9 cellular contexts compared by ENCODE assay signal in the genomic region with DNA sequence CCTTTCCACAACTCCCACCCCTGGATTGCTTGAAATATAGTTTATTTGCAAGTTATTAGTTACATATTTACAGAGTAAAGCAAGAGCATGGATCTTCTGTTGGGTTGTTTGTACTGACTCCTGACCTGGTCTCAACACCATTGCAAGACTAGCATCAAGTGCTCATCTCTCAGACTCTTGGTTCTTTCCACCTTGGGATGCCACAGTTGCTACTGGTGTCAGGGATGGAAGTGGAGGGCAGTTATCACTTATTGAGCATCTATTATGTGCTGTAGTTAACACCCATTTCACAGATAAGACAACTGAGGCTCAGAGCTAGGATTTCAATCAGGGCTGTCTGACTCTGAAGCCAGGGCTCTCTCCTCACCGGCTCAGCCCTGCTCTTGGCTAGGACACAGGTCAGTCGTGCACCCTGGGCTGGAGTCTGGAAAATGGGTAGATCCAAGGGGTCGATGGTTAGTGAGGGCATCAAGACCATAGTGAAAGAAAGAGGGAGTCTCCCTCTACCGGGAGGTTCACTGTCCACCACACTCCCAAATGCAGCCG. TPM values are rescaled to one million over a fixed set of nuclear protein-coding genes. Genes with fewer than 3 reads are reported as not detected.
DNase-seq lines count a peak whose midpoint lies in the region; ATAC-seq, FAIRE-seq and TF ChIP-seq lines count a peak whose summit lies in the region.
"Had no signal": no experiment of that assay in that cellular context is flagged by ENCODE, and none has a peak within 500 bp of the region (broad histone marks: within the 10 kb centered on the region; RNA-seq: fewer than 3 reads in every experiment).

No MANE protein-coding gene starts in this region.

- peak overlapping the region; percentile 74 to 83 (median 79) for H3K4me3 Mint-ChIP-seq in nephron
- H3K4me3 Mint-ChIP-seq in T-helper 17 cell: no peak overlapping the region

- DNase-seq in AG10803 (ENCODE audit: low read depth): peak; percentile 25
- DNase-seq in H1 (ENCODE audit: low read depth in 1 of 2, low spot score in 2 of 2): no peak
- DNase-seq in T-helper 17 cell: no peak
- no peak for DNase-seq in amniotic stem cell (lab: John Stamatoyannopoulos, UW)
- DNase-seq: central memory CD4-positive, alpha-beta T cell had no signal

- H4K8ac ChIP-seq in H1 (ENCODE audit: extremely low read depth, insufficient read depth, low read length): no peak overlapping the region; the same call in 1 of the 2 replicates

- H3K4me1 ChIP-seq in Loucy (ENCODE audit: insufficient read depth, low read length, poor library complexity, severe bottlenecking) (peaks cover 8% of the 10 kb centered on the region), H1 (replicated peaks in 1 of 4; ENCODE audit: control insufficient read depth in 3 of 4, insufficient read depth in 4 of 4, low read length in 3 of 4) (peaks cover 3 to 11% (median 3%) of the 10 kb centered on the region in 4 experiments; a peak in 6 of 7 replicates)

- no peak for FAIRE-seq in H1 (lab: Jason Lieb, UNC)

- H3K36me3 ChIP-seq in Loucy (ENCODE audit: insufficient read depth, low read length) (no peaks in the 10 kb centered on the region), H1 (ENCODE audit: control insufficient read depth in 2 of 4, insufficient read depth in 4 of 4, low read length in 3 of 4) (no peaks in the 10 kb centered on the region)

- H3K36me3 Mint-ChIP-seq in nephron (ENCODE audit: low read depth) (no peaks in the 10 kb centered on the region), T-helper 17 cell (ENCODE audit: low read depth) (peaks cover 9% of the 10 kb centered on the region)

- H3K9me3 ChIP-seq in Loucy (ENCODE audit: insufficient read depth, low read depth, low read length): no peaks in the 10 kb centered on the region
- H3K9me3 ChIP-seq in H1 (ENCODE audit: insufficient read depth in 2 of 2, low read depth in 1 of 2, low read length in 1 of 2): peaks cover 7 to 8% of the 10 kb centered on the region in 2 experiments; a peak in 3 of 4 replicates
- no peaks in the 10 kb centered on the region for H3K9me3 ChIP-seq in T-helper 17 cell (ENCODE audit: control insufficient read depth, low read length, poor library complexity, severe bottlenecking)

- peak overlapping the region; percentile 9 for H2BK20ac ChIP-seq in H1 (ENCODE audit: low read length)

- no peak for TF ChIP-seq POLR2A in H1 (IDR thresholded peaks at IDR 0.05; ENCODE audit: control extremely low read depth in 1 of 2, low read depth in 2 of 2, low read length in 2 of 2)

- POLR2A ChIA-PET in H1 (lab: Charles Lee; ENCODE audit: partially characterized antibody): no interaction called here

- H3K79me2 ChIP-seq in Loucy (ENCODE audit: insufficient read depth, low read length) (no peaks in the 10 kb centered on the region), H1 (ENCODE audit: control insufficient read depth in 1 of 2, insufficient read depth in 2 of 2, low read length in 2 of 2) (no peaks in the 10 kb centered on the region)

- CTCF ChIA-PET in H1 (lab: Charles Lee; ENCODE audit: partially characterized antibody): interaction anchor here (0.6 to 2.5 kb wide), 5 partner anchors 12 to 113 kb away, joined by 3 to 6 read pairs (median 3); no protein-coding TSS in a partner anchor

- no peak overlapping the region for H2BK120ac ChIP-seq in H1 (replicated peaks; ENCODE audit: low read depth, low read length)

- no peak overlapping the region for H4K5ac ChIP-seq in H1 (ENCODE audit: insufficient read length, low read depth, low read length)

- H4K91ac ChIP-seq in H1 (replicated peaks; ENCODE audit: insufficient read length, low read length): peak overlapping the region; percentile 44

- no peak for TF ChIP-seq EP300 in H1 (IDR thresholded peaks at IDR 0.05; ENCODE audit: borderline replicate concordance in 1 of 2, low read depth in 2 of 2, low read length in 2 of 2)

- H2BK5ac ChIP-seq in H1 (ENCODE audit: low read depth, low read length): no peak overlapping the region

- H3K27ac Mint-ChIP-seq in nephron (peak overlapping the region in 2 of 3 experiments; percentile 55 to 56), T-helper 17 cell (no peak overlapping the region)

- H3K4me1 Mint-ChIP-seq in nephron (peaks cover 70% of the 10 kb centered on the region), T-helper 17 cell (peaks cover 7% of the 10 kb centered on the region)

- no peaks in the 10 kb centered on the region for H3K79me1 ChIP-seq in H1 (ENCODE audit: low read depth, low read length)

- WGBS in H1 (ENCODE audit: extremely low coverage in 1 of 2, insufficient coverage in 1 of 2, insufficient read length in 1 of 2, insufficient replicate concordance in 2 of 2, low coverage in 1 of 2, low lambda C conversion rate in 2 of 2, missing lambda C conversion rate in 1 of 2), 2 experiments: 48% methylated on average over 5 of the region's 5 CpGs; no CpG with 5 or more reads in 1 of the 2 experiments

- H3K23me2 ChIP-seq in H1 (ENCODE audit: low read depth, low read length): peaks cover 6% of the 10 kb centered on the region; the same call in 1 of the 2 replicates

- H3K27ac ChIP-seq in H1 (ENCODE audit: low read depth, low read length): no peak overlapping the region

- no peak overlapping the region for H3K56ac ChIP-seq in H1 (replicated peaks; ENCODE audit: insufficient read length, low read depth, low read length)

- H3K9me3 Mint-ChIP-seq in nephron: peaks cover 2% of the 10 kb centered on the region

- H3K27me3 Mint-ChIP-seq in nephron (ENCODE audit: low read depth) (peaks cover 51% of the 10 kb centered on the region), T-helper 17 cell (peaks cover 65% of the 10 kb centered on the region)

- H3K23ac ChIP-seq in H1 (ENCODE audit: insufficient read length): no peak overlapping the region

- H4K20me1 ChIP-seq in Loucy (ENCODE audit: insufficient read depth, low read length, poor library complexity, severe bottlenecking): no peaks in the 10 kb centered on the region
- H4K20me1 ChIP-seq in H1 (replicated peaks in 1 of 2; ENCODE audit: control insufficient read depth in 1 of 2, insufficient read depth in 2 of 2, low read length in 2 of 2): no peaks in the 10 kb centered on the region

- H3K4me3 ChIP-seq in AG10803 (ENCODE audit: low read length): peak overlapping the region; percentile 61
- H3K4me3 ChIP-seq in Loucy (ENCODE audit: low read length, poor library complexity, severe bottlenecking): peak overlapping the region; percentile 66
- peak overlapping the region; percentile 24 to 60 (median 56) for H3K4me3 ChIP-seq in H1 (ENCODE audit: extremely low read depth in 1 of 4, insufficient read depth in 2 of 4, low read depth in 3 of 4, low read length in 4 of 4)

- H2BK12ac ChIP-seq in H1 (ENCODE audit: low read depth, low read length): no peak overlapping the region

- TF ChIP-seq CTCF in AG10803 (conservative IDR thresholded peaks at IDR 0.05; ENCODE audit: low read length): peak; percentile 31
- TF ChIP-seq CTCF in Loucy (conservative IDR thresholded peaks at IDR 0.05; ENCODE audit: low read length): no peak
- TF ChIP-seq CTCF in H1 (IDR thresholded peaks at IDR 0.05; ENCODE audit: control extremely low read depth in 1 of 3, insufficient read depth in 1 of 3, low read depth in 1 of 3, low read length in 3 of 3): peak in 2 of 3 experiments; percentile 27 to 38; a peak in 3 of 4 replicates
- no peak for TF ChIP-seq CTCF in nephron (IDR thresholded peaks at IDR 0.05; ENCODE audit: unreplicated experiment in 3 of 3)

- H3K4ac ChIP-seq in H1 (replicated peaks; ENCODE audit: insufficient read length, low read depth, low read length): peak overlapping the region; percentile 28

- peak overlapping the region; percentile 40; the same call in 1 of the 2 replicates for H3K18ac ChIP-seq in H1 (ENCODE audit: extremely low read depth, low read length)

- H2BK15ac ChIP-seq in H1 (ENCODE audit: low read length): peak overlapping the region; percentile 93; the same call in 1 of the 2 replicates

- ATAC-seq in T-helper 17 cell (no peak), HG03520 (IDR thresholded peaks at IDR 0.05; ENCODE audit: unreplicated experiment) (no peak), GM21360 (IDR thresholded peaks at IDR 0.05; ENCODE audit: unreplicated experiment) (no peak)

- no peaks in the 10 kb centered on the region for H3F3A ChIP-seq in Loucy (ENCODE audit: low read depth)

- H3K27me3 ChIP-seq in Loucy (ENCODE audit: insufficient read depth, low read length, poor library complexity, severe bottlenecking) (no peaks in the 10 kb centered on the region), H1 (replicated peaks in 1 of 4; ENCODE audit: control insufficient read depth in 3 of 4, extremely low read depth in 1 of 4, insufficient read depth in 3 of 4, low read length in 3 of 4) (peaks cover 0 to 25% (median 14%) of the 10 kb centered on the region in 4 experiments; a peak in 6 of 7 replicates)

- no peaks in the 10 kb centered on the region for H3K9me2 ChIP-seq in Loucy (replicated peaks; ENCODE audit: low read depth, low read length)

- no peak overlapping the region for H3K14ac ChIP-seq in H1 (ENCODE audit: insufficient read length)

- H3K4me2 ChIP-seq in Loucy (ENCODE audit: low read depth, low read length, poor library complexity, severe bottlenecking) (peak overlapping the region; percentile 68), H1 (ENCODE audit: insufficient read depth in 1 of 2, low read depth in 2 of 2, low read length in 2 of 2) (peak overlapping the region; percentile 56 to 90)

- H3K9ac ChIP-seq in Loucy (ENCODE audit: low read depth, low read length, poor library complexity, severe bottlenecking): no peak overlapping the region
- no peak overlapping the region; a peak in 1 of 7 replicates for H3K9ac ChIP-seq in H1 (replicated peaks in 1 of 4; ENCODE audit: extremely low read depth in 1 of 4, low read depth in 3 of 4, low read length in 3 of 4)

- no peak overlapping the region for H2AK5ac ChIP-seq in H1 (ENCODE audit: low read depth, low read length)

- H2AFZ ChIP-seq in Loucy (ENCODE audit: low read length): no peak overlapping the region
- H2AFZ ChIP-seq in H1 (ENCODE audit: low read length): no peak overlapping the region

- TF ChIP-seq RAD21 in H1 (IDR thresholded peaks at IDR 0.05 in 1 of 2, conservative IDR thresholded peaks at IDR 0.05 in 1 of 2; ENCODE audit: low read depth in 2 of 2, low read length in 2 of 2): peak; percentile 28 to 46; a peak in 3 of 4 replicates

TF ChIP-seq in H1, 55 proteins besides CTCF, POLR2A, EP300 and RAD21 (continues in another document):
- TF ChIP-seq SIX5 (IDR thresholded peaks at IDR 0.05; ENCODE audit: low read depth, low read length) (no peak), RBBP5 (IDR thresholded peaks at IDR 0.05; ENCODE audit: borderline replicate concordance, low read depth, low read length) (no peak), CREB1 (IDR thresholded peaks at IDR 0.05) (no peak)

RNA-seq across cellular contexts. Expression of gene ADAMTS14, which starts 0.6 kb away (rescaled TPM):
- 2.3 TPM in 2 replicates for total RNA-seq in H1 (2021; fragmentation: NEBNext Ultra II Directional; extraction: Animal tissue kit (Norgen Biotek cat#: 25700))
- polyA plus RNA-seq in H1 (2011; rRNA removed): 2.0 and 3.2 TPM in 2 replicates
- 2.9 TPM for polyA plus RNA-seq in H1 (2011; cell fraction: cytosol; rRNA removed)
- 14.8 TPM for polyA plus RNA-seq in H1 (2011; cell fraction: nucleus; rRNA removed)
- polyA plus RNA-seq in H1 (2012, experiment 1 of 2): 1.5 to 2.4 TPM (median 2.2 TPM) in 4 replicates
- 0.80 TPM for polyA plus RNA-seq in H1 (2012, experiment 2 of 2)
- polyA plus RNA-seq in H1 (2013, experiment 1 of 2): 1.9 TPM
- 1.6 TPM for polyA plus RNA-seq in H1 (2013, experiment 2 of 2)
- polyA minus RNA-seq in H1 (2011; rRNA and poly(A)+ RNA removed): 1.1 TPM in 2 replicates
- polyA minus RNA-seq in H1 (2011; cell fraction: cytosol; rRNA and poly(A)+ RNA removed): 1.7 TPM
- polyA minus RNA-seq in H1 (2011; cell fraction: nucleus; rRNA and poly(A)+ RNA removed): 3.4 TPM
- not detected for total RNA-seq in T-helper 17 cell

Comparison
In these comparisons a context has a peak if more than half of its experiments do, and no peak if none do; other contexts are left out.
1. CTCF ChIP-seq: peak in AG10803 (single experiment) and H1 (2 of 3); none in Loucy (single experiment) and nephron (0 of 3).
2. Peak in every context shown above with its lines, with median percentiles within 50 percentile points of each other: H3K4me3 ChIP-seq.